1 cellular context compared by ENCODE assay signal in genomic region chrX:129741880-129742758, GRCh38.
TF ChIP-seq lines count a peak whose summit lies in the region.

No MANE protein-coding gene starts in this region.

TF ChIP-seq in SK-N-SH, 30 proteins besides CTCF, POLR2A, EP300 and RAD21 (continued from another document):
- no peak for TF ChIP-seq REST (IDR thresholded peaks at IDR 0.05; ENCODE audit: low read depth, low read length)
- TF ChIP-seq YY1 (IDR thresholded peaks at IDR 0.05; ENCODE audit: low read depth), result no peak
- TF ChIP-seq ELF1 (IDR thresholded peaks at IDR 0.05), result no peak
- no peak for TF ChIP-seq FOSL2 (IDR thresholded peaks at IDR 0.05; ENCODE audit: borderline replicate concordance, low read depth)
- TF ChIP-seq NFIC (IDR thresholded peaks at IDR 0.05; ENCODE audit: borderline replicate concordance), result no peak
- no peak for TF ChIP-seq NRF1 (IDR thresholded peaks at IDR 0.05; ENCODE audit: low read depth, low read length)
- TF ChIP-seq RCOR1 (IDR thresholded peaks at IDR 0.05; ENCODE audit: low read length), result no peak
- TF ChIP-seq USF2 (IDR thresholded peaks at IDR 0.05; ENCODE audit: borderline replicate concordance, low read depth, low read length), result no peak
- TF ChIP-seq GATA2 (CRISPR knock-in tag; IDR thresholded peaks at IDR 0.05), result no peak
- TF ChIP-seq SIN3A (IDR thresholded peaks at IDR 0.05; ENCODE audit: borderline replicate concordance, low read depth, low read length), result no peak
